ENCODE assay signal across 8 cellular contexts in the genomic region with DNA sequence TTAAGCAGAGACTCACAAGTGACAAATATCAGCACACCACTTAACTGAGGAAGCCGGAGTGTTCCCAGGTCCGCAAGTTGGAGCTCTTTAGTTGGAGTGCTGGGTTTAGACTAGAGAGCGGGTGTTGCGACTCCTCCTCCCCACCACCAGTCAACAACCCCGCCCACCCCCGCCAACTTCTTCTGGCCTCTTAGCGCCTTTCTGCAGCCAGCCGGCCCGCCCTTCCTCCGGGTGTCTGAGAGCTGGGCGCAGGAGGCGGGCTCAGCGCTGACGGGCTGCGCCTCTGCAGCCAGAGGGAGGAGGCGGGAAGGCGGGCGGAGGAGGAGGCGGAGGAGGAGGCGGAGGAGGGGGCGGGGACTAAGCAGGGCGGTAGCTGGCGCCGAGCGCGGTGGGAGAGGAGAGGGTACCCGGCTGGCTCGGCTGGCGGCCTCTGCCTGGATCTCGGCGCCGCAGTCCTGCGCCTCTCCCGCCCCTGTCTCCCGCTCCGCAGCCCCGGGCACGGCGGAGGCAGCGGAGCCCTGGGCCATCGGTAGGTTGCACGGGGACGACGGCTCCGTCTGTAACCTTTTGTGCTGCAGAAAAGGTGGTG. TPM values are rescaled to one million over a fixed set of nuclear protein-coding genes. Genes with fewer than 3 reads are reported as not detected.
A peak's percentile ranks its signal among the peaks of the same experiment; 100 is the strongest.
DNase-seq lines count a peak whose midpoint lies in the region; ATAC-seq and TF ChIP-seq lines count a peak whose summit lies in the region.

A gene with protein sequence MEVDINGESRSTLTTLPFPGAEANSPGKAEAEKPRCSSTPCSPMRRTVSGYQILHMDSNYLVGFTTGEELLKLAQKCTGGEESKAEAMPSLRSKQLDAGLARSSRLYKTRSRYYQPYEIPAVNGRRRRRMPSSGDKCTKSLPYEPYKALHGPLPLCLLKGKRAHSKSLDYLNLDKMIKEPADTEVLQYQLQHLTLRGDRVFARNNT (plus strand): TSS at position 396 of the 589 bp plus-strand sequence. CDS start 17,157 bp downstream, outside the sequence.

- peak; percentile 94 to 98 (median 94) for ATAC-seq in natural killer cell

- peak within 1 kb of the TSS; percentile 91 for H3K4me3 ChIP-seq in H7 (ENCODE audit: insufficient read depth, low read depth, low read length)

- no peaks in the 10 kb centered on the region for H3K36me3 Mint-ChIP-seq in natural killer cell

- peaks cover 7% of the 10 kb centered on the region in 2 donors for H3K27me3 Mint-ChIP-seq in natural killer cell (ENCODE audit: low read depth in 2 of 2)

- intact Hi-C loops in natural killer cell (cut with micrococcal nuclease), result loop anchor here (1.0 kb wide), 1 partner anchor 138 kb away; a partner anchor contains a TSS

- peak within 1 kb of the TSS; percentile 62 to 79 for H3K27ac Mint-ChIP-seq in natural killer cell

- H3K36me3 ChIP-seq in H7 (replicated peaks; ENCODE audit: control insufficient read depth, insufficient read depth, low read length), result no peaks in the 10 kb centered on the region

- no peaks in the 10 kb centered on the region for H3K9me3 Mint-ChIP-seq in natural killer cell

- DNase-seq in ELR (ENCODE audit: low read depth) (peak; percentile 98), H7 (peak; percentile 89), M059J (ENCODE audit: low read depth) (peak; percentile 98), fibroblast of peridontal ligament (ENCODE audit: extremely low read depth) (peak; percentile 94), natural killer cell (peak; percentile 86)
- DNase-seq in activated effector memory CD4-positive, alpha-beta T cell treated with anti-CD3 and anti-CD28 coated beads, Interleukin-2, amount 50 U/mL, for 16 hours, result peak; percentile 96
- peak; percentile 85 to 92 (median 88) for DNase-seq in stimulated activated naive CD4-positive, alpha-beta T cell (lab: John Stamatoyannopoulos, UW)

- peak; percentile 91 for TF ChIP-seq POLR2A in Raji (IDR thresholded peaks at IDR 0.05; ENCODE audit: insufficient read depth, low read depth, low read length)

- H3K4me1 Mint-ChIP-seq in natural killer cell, result peaks cover 10 to 16% of the 10 kb centered on the region in 2 donors

- no peak for TF ChIP-seq CTCF in natural killer cell (IDR thresholded peaks at IDR 0.05)

- peak within 1 kb of the TSS; percentile 93 for H3K4me3 Mint-ChIP-seq in natural killer cell

- no peaks in the 10 kb centered on the region for H3K27me3 ChIP-seq in H7 (ENCODE audit: control insufficient read depth, insufficient read depth, low read length)

RNA-seq across cellular contexts. Expression of the gene that starts here (rescaled TPM):
- 15.0 and 16.0 TPM in 2 replicates for total RNA-seq in H7 (2014; rRNA removed; shearing (Covaris generic))
- total RNA-seq in M059J (2014; rRNA removed; shearing (Covaris generic)), result 32.8 and 44.8 TPM in 2 replicates
- 1 to 10 TPM; 1.5 to 5.3 (median 2.7) TPM for total RNA-seq in natural killer cell

Comparison
In these comparisons a context has a peak if more than half of its experiments do, and no peak if none do; other contexts are left out.
1. Peak in every context shown above with its lines: DNase-seq, ATAC-seq and H3K4me3 ChIP-seq.